In genomic region chr6:154249499-154250298, GRCh38 we compare ENCODE assay signal across 8 cellular contexts.
DNase-seq lines count a peak whose midpoint lies in the region; ATAC-seq and TF ChIP-seq lines count a peak whose summit lies in the region.

No MANE protein-coding gene starts in this region.

- H3K27ac ChIP-seq in heart left ventricle, result peak overlapping the region in 1 of 12 donors; percentile 86

- peak overlapping the region; percentile 86 to 88 for H3K27ac Mint-ChIP-seq in effector memory CD8-positive, alpha-beta T cell

- TF ChIP-seq CTCF in GM12865 (IDR thresholded peaks at IDR 0.05; ENCODE audit: insufficient read depth, low read depth, low read length, missing control alignments) (no peak), lower leg skin (IDR thresholded peaks at IDR 0.05) (no peak), heart left ventricle (IDR thresholded peaks at IDR 0.05) (no peak)

- TF ChIP-seq POLR2A in lower leg skin (IDR thresholded peaks at IDR 0.05), result no peak
- TF ChIP-seq POLR2A in heart left ventricle (IDR thresholded peaks at IDR 0.05), result no peak

- H3K36me3 Mint-ChIP-seq in effector memory CD8-positive, alpha-beta T cell (ENCODE audit: insufficient read depth), result peaks cover 6% of the 10 kb centered on the region

- H3K9me3 Mint-ChIP-seq in effector memory CD8-positive, alpha-beta T cell, result no peaks in the 10 kb centered on the region

- DNase-seq in GM12865 (ENCODE audit: low read depth) (peak; percentile 90), left ventricle myocardium superior (no peak), lower leg skin (ENCODE audit: low spot score in 2 of 2) (no peak), heart left ventricle (no peak), GM03348 (ENCODE audit: low spot score) (no peak)
- no peak for DNase-seq in effector memory CD8-positive, alpha-beta T cell

- peaks cover 0 to 39% (median 0%) of the 10 kb centered on the region in 12 donors for H3K4me1 ChIP-seq in heart left ventricle

- intact Hi-C loops in left ventricle myocardium superior (cut with micrococcal nuclease) (no loop called here), lower leg skin (cut with DNase I; ENCODE audit: low total_unique reads) (no loop called here), heart left ventricle (cut with DNase I) (no loop called here)

- no peaks in the 10 kb centered on the region for H3K36me3 ChIP-seq in heart left ventricle

- peaks cover 0 to 3% (median 0%) of the 10 kb centered on the region in 12 donors for H3K9me3 ChIP-seq in heart left ventricle

- no peaks in the 10 kb centered on the region for H3K27me3 Mint-ChIP-seq in effector memory CD8-positive, alpha-beta T cell

- H3K4me1 Mint-ChIP-seq in effector memory CD8-positive, alpha-beta T cell (ENCODE audit: low read depth in 2 of 2), result peaks cover 34 to 59% of the 10 kb centered on the region in 2 donors

- ATAC-seq in GM21390 (IDR thresholded peaks at IDR 0.05; ENCODE audit: unreplicated experiment) (peak; percentile 75), HG03575 (IDR thresholded peaks at IDR 0.05; ENCODE audit: extremely low read depth, insufficient number of reproducible peaks, low FRiP score, unreplicated experiment) (peak; percentile 60), left ventricle myocardium superior (no peak), heart left ventricle (no peak)
- ATAC-seq in effector memory CD8-positive, alpha-beta T cell (replicated peaks), result peak; percentile 62

- H3K27me3 ChIP-seq in heart left ventricle, result no peaks in the 10 kb centered on the region

- WGBS in lower leg skin, 2 donors, result 67 to 76% methylated on average over 8 of the region's 8 CpGs
- WGBS in heart left ventricle, 4 donors, result 80 to 83% (median 81%) methylated on average over 8 of the region's 8 CpGs

- peak overlapping the region; percentile 72 to 78 for H3K4me3 Mint-ChIP-seq in effector memory CD8-positive, alpha-beta T cell

- H3K4me3 ChIP-seq in GM12865 (ENCODE audit: low read depth, low read length), result peak overlapping the region; percentile 13; the same call in 1 of the 2 replicates
- H3K4me3 ChIP-seq in lower leg skin (ENCODE audit: low read depth, poor library complexity, severe bottlenecking), result no peak overlapping the region
- H3K4me3 ChIP-seq in heart left ventricle, result peak overlapping the region in 1 of 12 donors; percentile 13

Comparison
In these comparisons a context has a peak if more than half of its experiments do, and no peak if none do; other contexts are left out.
1. ATAC-seq: peak in GM21390 (single experiment), HG03575 (single experiment) and effector memory CD8-positive, alpha-beta T cell (single experiment); none in left ventricle myocardium superior (single experiment) and heart left ventricle (0 of 4).